In genomic region chr2:211957799-211958198, GRCh38 we compare ENCODE assay signal across 13 cellular contexts.
DNase-seq lines count a peak whose midpoint lies in the region; ATAC-seq and TF ChIP-seq lines count a peak whose summit lies in the region.
"Had no signal": no experiment of that assay in that cellular context is flagged by ENCODE, and none has a peak within 500 bp of the region (broad histone marks: within the 10 kb centered on the region; RNA-seq: fewer than 3 reads in every experiment).

No MANE protein-coding gene starts in this region.

- peaks cover 3% of the 10 kb centered on the region for H3K4me1 Mint-ChIP-seq in neural progenitor cell
- H3K4me1 Mint-ChIP-seq: CD14-positive monocyte; stimulated activated naive B cell treated with anti-CD40 and anti-IgM and Interleukin-4, amounts not matched to agents 10 μg/mL and 1 μg/mL and 100 μg/mL, for 72 hours had no signal

- H3F3A ChIP-seq in neural progenitor cell (ENCODE audit: low read depth) = no peaks in the 10 kb centered on the region

- TF ChIP-seq POLR2A in GM18505 (IDR thresholded peaks at IDR 0.05; ENCODE audit: borderline replicate concordance, extremely low read depth, insufficient read depth, insufficient read length) = no peak

- no peaks in the 10 kb centered on the region for H3K9me3 ChIP-seq in neural progenitor cell (ENCODE audit: low read depth)

- no peak overlapping the region for H3K4me3 ChIP-seq in neural progenitor cell

- H3K36me3 ChIP-seq in neural progenitor cell = no peaks in the 10 kb centered on the region

- no peak overlapping the region for H3K4me3 Mint-ChIP-seq in neural progenitor cell
- H3K4me3 Mint-ChIP-seq: CD14-positive monocyte; stimulated activated naive B cell treated with anti-CD40 and anti-IgM and Interleukin-4, amounts not matched to agents 10 μg/mL and 1 μg/mL and 100 μg/mL, for 72 hours had no signal

- H3K9me3 Mint-ChIP-seq in neural progenitor cell = peaks cover 3% of the 10 kb centered on the region
- H3K9me3 Mint-ChIP-seq: stimulated activated naive B cell treated with anti-CD40 and anti-IgM and Interleukin-4, amounts not matched to agents 10 μg/mL and 1 μg/mL and 100 μg/mL, for 72 hours had no signal

- H2AFZ ChIP-seq in neural progenitor cell (replicated peaks) = no peak overlapping the region

- H3K4me1 ChIP-seq in neural progenitor cell = no peaks in the 10 kb centered on the region

- TF ChIP-seq CTCF in neural progenitor cell (IDR thresholded peaks at IDR 0.05) = no peak

- no peak overlapping the region for H3K9ac ChIP-seq in neural progenitor cell

- ATAC-seq in GM18505 (IDR thresholded peaks at IDR 0.05; ENCODE audit: unreplicated experiment) = peak; percentile 99
- ATAC-seq in GM19455 (IDR thresholded peaks at IDR 0.05; ENCODE audit: unreplicated experiment) = peak; percentile 97
- ATAC-seq in HG02870 (IDR thresholded peaks at IDR 0.05; ENCODE audit: unreplicated experiment) = peak; percentile 98
- peak; percentile 99 for ATAC-seq in HG03520 (IDR thresholded peaks at IDR 0.05; ENCODE audit: unreplicated experiment)
- ATAC-seq: stimulated activated naive B cell treated with anti-CD40 and anti-IgM and Interleukin-4, amounts not matched to agents 10 μg/mL and 1 μg/mL and 100 μg/mL, for 72 hours had no signal

- no peaks in the 10 kb centered on the region for H4K20me1 ChIP-seq in neural progenitor cell (ENCODE audit: low read depth)

- H3K27ac ChIP-seq in neural progenitor cell = no peak overlapping the region

- no peak overlapping the region for H3K27ac Mint-ChIP-seq in neural progenitor cell
- H3K27ac Mint-ChIP-seq: CD14-positive monocyte; stimulated activated naive B cell treated with anti-CD40 and anti-IgM and Interleukin-4, amounts not matched to agents 10 μg/mL and 1 μg/mL and 100 μg/mL, for 72 hours had no signal

- H3K27me3 Mint-ChIP-seq in neural progenitor cell (ENCODE audit: insufficient read depth, low read depth) = no peaks in the 10 kb centered on the region
- H3K27me3 Mint-ChIP-seq: stimulated activated naive B cell treated with anti-CD40 and anti-IgM and Interleukin-4, amounts not matched to agents 10 μg/mL and 1 μg/mL and 100 μg/mL, for 72 hours had no signal

- no peaks in the 10 kb centered on the region for H3K27me3 ChIP-seq in neural progenitor cell

- no peaks in the 10 kb centered on the region for H3K79me2 ChIP-seq in neural progenitor cell (ENCODE audit: low read depth)

- no peaks in the 10 kb centered on the region for H3K36me3 Mint-ChIP-seq in neural progenitor cell
- H3K36me3 Mint-ChIP-seq: CD14-positive monocyte; stimulated activated naive B cell treated with anti-CD40 and anti-IgM and Interleukin-4, amounts not matched to agents 10 μg/mL and 1 μg/mL and 100 μg/mL, for 72 hours had no signal

- no peak overlapping the region for H3K4me2 ChIP-seq in neural progenitor cell

- DNase-seq in NCI-H748 treated with DMSO at 0.1 percent for 48 hours (lab: John Stamatoyannopoulos, UW) = no peak
- DNase-seq in Ammon's horn (ENCODE audit: low spot score) = no peak
- DNase-seq in NCI-H187 (lab: John Stamatoyannopoulos, UW) = no peak
- DNase-seq in neural progenitor cell (ENCODE audit: low spot score) = no peak
- DNase-seq: activated effector memory CD4-positive, alpha-beta T cell treated with Interleukin-2 at 50 U/mL for 16 hours; NCI-H2107; stimulated activated CD4-positive, alpha-beta T cell treated with anti-CD3 and anti-CD28 coated beads, Interleukin-15, amount 100 ng/mL, for 24 hours; stimulated activated naive B cell treated with anti-CD40 and anti-IgM and Interleukin-4, amounts not matched to agents 10 μg/mL and 1 μg/mL and 100 μg/mL, for 72 hours had no signal
